ENCODE assay signal across 8 cellular contexts in the genomic region with DNA sequence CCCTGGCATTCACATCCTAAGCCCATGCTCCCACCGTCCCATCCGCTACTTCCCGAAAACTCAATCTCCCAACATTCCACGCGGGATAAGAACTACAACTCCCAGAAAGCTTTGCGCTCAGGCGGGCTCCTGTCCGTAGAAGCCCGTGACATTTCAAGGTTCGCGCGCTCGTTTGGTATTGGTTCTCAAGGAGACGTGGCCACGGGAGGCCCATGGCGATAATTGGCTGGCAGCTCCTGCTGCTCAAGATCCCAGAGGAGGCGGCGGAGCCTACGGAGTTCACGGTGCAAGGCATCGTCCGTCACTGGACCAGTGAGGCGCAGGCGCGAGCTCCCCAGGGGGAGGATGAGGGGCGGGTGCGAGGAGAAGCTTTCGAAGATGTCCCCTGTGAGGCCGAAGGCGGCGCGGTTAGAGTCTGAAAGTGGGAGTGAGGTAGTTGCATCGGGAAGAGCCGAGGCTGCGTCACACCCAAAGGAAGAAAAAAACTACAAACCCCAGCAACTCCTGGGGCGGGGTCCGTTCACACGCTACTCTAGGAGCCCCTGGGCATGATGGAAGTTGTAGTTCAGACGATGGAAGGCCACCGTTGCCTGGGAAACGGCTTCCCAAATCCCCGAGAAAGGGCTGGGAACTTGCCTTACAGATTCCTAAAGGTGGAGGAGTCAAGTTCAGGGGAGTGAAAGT. TPM values are rescaled to one million over a fixed set of nuclear protein-coding genes. Genes with fewer than 3 reads are reported as not detected.
A peak's percentile ranks its signal among the peaks of the same experiment; 100 is the strongest.
DNase-seq lines count a peak whose midpoint lies in the region; ATAC-seq and TF ChIP-seq lines count a peak whose summit lies in the region.

No MANE protein-coding gene starts in this region.

- no peaks in the 10 kb centered on the region for H3K79me2 ChIP-seq in KMS-11 (ENCODE audit: insufficient read depth, low read depth)

- in situ Hi-C loops in Panc1 (cut with HindIII; ENCODE audit: low pct_unique_long_range_greater_than_20kb, low sequenced_read_pairs), result no loop called here

- peak overlapping the region; percentile 98 for H3K27ac Mint-ChIP-seq in nephron

- ATAC-seq in GM21723 (IDR thresholded peaks at IDR 0.05; ENCODE audit: unreplicated experiment), result peak; percentile 73
- peak; percentile 90 for ATAC-seq in Panc1
- ATAC-seq in stimulated activated naive CD8-positive, alpha-beta T cell treated with anti-CD3 and anti-CD28 coated beads, Interleukin-15, Interleukin-2, amounts not matched to agents 100 U/mL and 50 U/mL, for 24 hours, result peak; percentile 94

- no peaks in the 10 kb centered on the region for H3K9me3 Mint-ChIP-seq in nephron

- H4K20me1 ChIP-seq in KMS-11 (ENCODE audit: insufficient read depth), result no peaks in the 10 kb centered on the region

- H3K4me2 ChIP-seq in KMS-11, result peak overlapping the region; percentile 31

- no peaks in the 10 kb centered on the region for H3K9me3 ChIP-seq in Panc1 (ENCODE audit: control insufficient read depth, insufficient read depth, low read depth, low read length)

- H3K27me3 ChIP-seq in KMS-11 (ENCODE audit: insufficient read depth, low read depth) (no peaks in the 10 kb centered on the region), Panc1 (ENCODE audit: control insufficient read depth, insufficient read depth, low read length) (no peaks in the 10 kb centered on the region)

- intact Hi-C loops in Panc1 (cut with micrococcal nuclease; ENCODE audit: unreplicated experiment), result no loop called here

- TF ChIP-seq CTCF in KMS-11 (conservative IDR thresholded peaks at IDR 0.05; ENCODE audit: low read depth, low read length), result no peak
- TF ChIP-seq CTCF in Panc1 (IDR thresholded peaks at IDR 0.05), result no peak
- no peak for TF ChIP-seq CTCF in nephron (IDR thresholded peaks at IDR 0.05; ENCODE audit: unreplicated experiment in 3 of 3)

- H3K4me3 ChIP-seq in KMS-11 (IDR thresholded peaks at IDR 0.05; ENCODE audit: insufficient read depth, low read depth, low read length), result no peak overlapping the region
- H3K4me3 ChIP-seq in Panc1 (ENCODE audit: low read depth in 2 of 2, low read length in 2 of 2), result peak overlapping the region; percentile 61

- DNase-seq in DMS53 treated with DMSO at 0.1 percent for 48 hours (lab: John Stamatoyannopoulos, UW; ENCODE audit: unreplicated experiment), result peak; percentile 97
- DNase-seq in Panc1 (ENCODE audit: low read depth, low spot score), result peak; percentile 87
- peak; percentile 79 for DNase-seq in activated T-helper 1 cell treated with Interleukin-2 at 50 U/mL for 16 hours (ENCODE audit: low read depth)
- peak; percentile 99 for DNase-seq in fibroblast of peridontal ligament (ENCODE audit: extremely low read depth)
- peak; percentile 93 for DNase-seq in stimulated activated naive CD8-positive, alpha-beta T cell treated with anti-CD3 and anti-CD28 coated beads, Interleukin-15, Interleukin-2, amounts not matched to agents 100 U/mL and 50 U/mL, for 24 hours

- no peaks in the 10 kb centered on the region for H3K27me3 Mint-ChIP-seq in nephron (ENCODE audit: low read depth)

- peak overlapping the region; percentile 72 for H3K9ac ChIP-seq in KMS-11

- peak overlapping the region; percentile 69 for H3K27ac ChIP-seq in KMS-11
- peak overlapping the region; percentile 78 for H3K27ac ChIP-seq in Panc1 (ENCODE audit: low read length)

- POLR2A ChIA-PET in Panc1 (lab: Charles Lee), result no interaction called here

- H3K36me3 Mint-ChIP-seq in nephron (ENCODE audit: low read depth), result no peaks in the 10 kb centered on the region

- CTCF ChIA-PET in Panc1 (lab: Charles Lee), result no interaction called here

- H3K4me1 ChIP-seq in KMS-11 (ENCODE audit: low read depth, poor library complexity, severe bottlenecking), result peaks cover 8% of the 10 kb centered on the region
- H3K4me1 ChIP-seq in Panc1 (ENCODE audit: control insufficient read depth, insufficient read depth, low read length), result no peaks in the 10 kb centered on the region; the same call in 1 of the 2 replicates

- no TSS peak for BruUV-seq in Panc1 (replicated peaks; lab: Mats Ljungman, UMichigan)

- H3K36me3 ChIP-seq in KMS-11 (ENCODE audit: insufficient read depth) (no peaks in the 10 kb centered on the region), Panc1 (ENCODE audit: control insufficient read depth, insufficient read depth, low read length) (no peaks in the 10 kb centered on the region)

- peak overlapping the region; percentile 91 to 94 (median 93) for H3K4me3 Mint-ChIP-seq in nephron

- H3K4me1 Mint-ChIP-seq in nephron, result peaks cover 48% of the 10 kb centered on the region

- peak overlapping the region; percentile 78 for H2AFZ ChIP-seq in KMS-11 (ENCODE audit: low read depth)

RNA-seq across cellular contexts. Expression of gene MAMSTR, which starts 1.2 kb away (rescaled TPM):
- total RNA-seq in Panc1 (2021; ENCODE audit: unreplicated experiment), result 3.3 TPM
- 5.8 TPM for polyA plus RNA-seq in Panc1 (2012; ENCODE audit: insufficient read length)

RNA-seq across cellular contexts. Expression of gene RASIP1, which starts 19.7 kb away (rescaled TPM):
- 0.41 TPM for total RNA-seq in Panc1 (2021; ENCODE audit: unreplicated experiment)
- polyA plus RNA-seq in Panc1 (2012; ENCODE audit: insufficient read length), result 0.92 TPM

RNA-seq across cellular contexts. Expression of gene FUT2, which starts 25.0 kb away (rescaled TPM):
- 0.08 TPM for total RNA-seq in Panc1 (2021; ENCODE audit: unreplicated experiment)
- polyA plus RNA-seq in Panc1 (2012; ENCODE audit: insufficient read length), result 0.82 TPM

RNA-seq across cellular contexts. Expression of gene IZUMO1, which starts 26.0 kb away (rescaled TPM):
- not detected for total RNA-seq in Panc1 (2021; ENCODE audit: unreplicated experiment)
- not detected for polyA plus RNA-seq in Panc1 (2012; ENCODE audit: insufficient read length)

RNA-seq across cellular contexts. Expression of gene FUT1, which starts 31.7 kb away (rescaled TPM):
- total RNA-seq in Panc1 (2021; ENCODE audit: unreplicated experiment), result 0.13 TPM
- polyA plus RNA-seq in Panc1 (2012; ENCODE audit: insufficient read length), result not detected
